In the genomic region with DNA sequence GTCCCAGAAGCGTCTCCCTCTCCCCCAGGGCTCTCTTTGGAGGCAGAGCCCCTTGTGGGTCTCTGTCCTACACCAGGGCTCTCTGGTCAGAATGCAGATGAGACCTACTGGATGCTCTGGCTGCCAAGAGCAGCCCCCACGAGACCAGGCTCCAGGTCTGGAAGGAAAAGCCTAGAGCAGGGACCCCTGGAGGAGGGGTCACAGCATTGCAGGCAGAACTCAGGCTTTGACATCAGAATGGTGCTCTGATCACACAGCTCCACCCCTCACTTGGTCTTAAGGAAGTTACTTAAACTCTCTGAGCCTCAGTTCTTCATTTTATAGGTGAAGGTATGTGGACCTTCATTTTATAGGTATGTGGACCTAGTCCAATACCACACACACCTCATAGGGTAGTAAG, we compare ENCODE assay signal across 8 cellular contexts.
DNase-seq lines count a peak whose midpoint lies in the region; ATAC-seq, FAIRE-seq and TF ChIP-seq lines count a peak whose summit lies in the region.

No MANE protein-coding gene starts in this region.

- H3K36me3 ChIP-seq in endothelial cell of umbilical vein (ENCODE audit: control insufficient read depth in 2 of 2, extremely low read depth in 1 of 2, insufficient read depth in 2 of 2, low read length in 2 of 2), result no peaks in the 10 kb centered on the region
- H3K36me3 ChIP-seq in gastrocnemius medialis, result no peaks in the 10 kb centered on the region

- intact Hi-C loops in endothelial cell of umbilical vein (cut with micrococcal nuclease) (no loop called here), gastrocnemius medialis (cut with DNase I; ENCODE audit: low total_unique reads) (no loop called here)

- H3K4me3 ChIP-seq in endothelial cell of umbilical vein (replicated peaks in 1 of 3; ENCODE audit: insufficient read depth in 1 of 3, low read depth in 1 of 3, low read length in 3 of 3), result no peak overlapping the region
- H3K4me3 ChIP-seq in gastrocnemius medialis, result no peak overlapping the region

- no peak overlapping the region for H3K4me2 ChIP-seq in endothelial cell of umbilical vein (ENCODE audit: insufficient read depth, low read length)

- no peak for ATAC-seq in gastrocnemius medialis

- DNase-seq in NCI-H2227 (lab: John Stamatoyannopoulos, UW; ENCODE audit: unreplicated experiment), result peak; percentile 35
- no peak for DNase-seq in NCI-H2227 treated with DMSO at 0.1 percent for 48 hours (lab: John Stamatoyannopoulos, UW)
- DNase-seq in NCI-H69 (lab: John Stamatoyannopoulos, UW), result peak; percentile 72
- DNase-seq in endothelial cell of umbilical vein (ENCODE audit: low read depth, low spot score), result no peak
- no peak for DNase-seq in gastrocnemius medialis
- DNase-seq in epidermal melanocyte (ENCODE audit: insufficient read length, low spot score), result no peak
- no peak for DNase-seq in stimulated activated CD4-positive, alpha-beta T cell treated with anti-CD3 and anti-CD28 coated beads, Interleukin-4, amount 100 ng/mL, for 1 hour
- no peak for DNase-seq in NCI-H2196 (lab: John Stamatoyannopoulos, UW; ENCODE audit: unreplicated experiment)

- TF ChIP-seq POLR2A in endothelial cell of umbilical vein (IDR thresholded peaks at IDR 0.05; ENCODE audit: low read depth, low read length), result no peak
- TF ChIP-seq POLR2A in gastrocnemius medialis (IDR thresholded peaks at IDR 0.05), result no peak

- H3K9me1 ChIP-seq in endothelial cell of umbilical vein (replicated peaks; ENCODE audit: control insufficient read depth, extremely low read depth, insufficient read depth, low read length), result no peaks in the 10 kb centered on the region

- no peak overlapping the region for H3K9ac ChIP-seq in endothelial cell of umbilical vein (replicated peaks; ENCODE audit: extremely low read depth, insufficient read depth, low read length)

- POLR2A ChIA-PET in endothelial cell of umbilical vein (lab: Charles Lee), result no interaction called here

- H3K4me1 ChIP-seq in endothelial cell of umbilical vein (ENCODE audit: control insufficient read depth, extremely low read depth, insufficient read depth, low read length), result peaks cover 3% of the 10 kb centered on the region
- peaks cover 85 to 88% of the 10 kb centered on the region in 2 donors for H3K4me1 ChIP-seq in gastrocnemius medialis

- in situ Hi-C loops in gastrocnemius medialis (cut with MboI; ENCODE audit: low sequenced_read_pairs in 4 of 4), result no loop called here

- dilution Hi-C loops in endothelial cell of umbilical vein (cut with MboI; ENCODE audit: extremely low pct_ligation_motif_present, low sequenced_read_pairs), result no loop called here

- H3K9me3 ChIP-seq in endothelial cell of umbilical vein (replicated peaks; ENCODE audit: control insufficient read depth, insufficient read depth, low read length) (no peaks in the 10 kb centered on the region), gastrocnemius medialis (no peaks in the 10 kb centered on the region)

- H3K27ac ChIP-seq in endothelial cell of umbilical vein (ENCODE audit: insufficient read depth, low read depth, low read length), result no peak overlapping the region
- H3K27ac ChIP-seq in gastrocnemius medialis, result peak overlapping the region; percentile 85 to 98 (median 94)

- TF ChIP-seq CTCF in endothelial cell of umbilical vein (IDR thresholded peaks at IDR 0.05; ENCODE audit: extremely low read depth in 1 of 2, insufficient read depth in 1 of 2, low read depth in 1 of 2, low read length in 2 of 2) (peak; percentile 30 to 46), gastrocnemius medialis (IDR thresholded peaks at IDR 0.05 in 4 of 5, conservative IDR thresholded peaks at IDR 0.05 in 1 of 5) (no peak)

- H2AFZ ChIP-seq in endothelial cell of umbilical vein (ENCODE audit: low read depth, low read length), result no peak overlapping the region

- no peaks in the 10 kb centered on the region for H4K20me1 ChIP-seq in endothelial cell of umbilical vein (replicated peaks; ENCODE audit: control insufficient read depth, extremely low read depth, insufficient read depth, low read length)

- no peak for FAIRE-seq in endothelial cell of umbilical vein (lab: Jason Lieb, UNC)

- H3K27me3 ChIP-seq in endothelial cell of umbilical vein (ENCODE audit: control insufficient read depth in 2 of 2, insufficient read depth in 2 of 2, low read length in 2 of 2), result no peaks in the 10 kb centered on the region
- H3K27me3 ChIP-seq in gastrocnemius medialis, result no peaks in the 10 kb centered on the region

- H3K79me2 ChIP-seq in endothelial cell of umbilical vein (ENCODE audit: control insufficient read depth, insufficient read depth, low read length), result no peaks in the 10 kb centered on the region

- BruUV-seq in endothelial cell of umbilical vein (replicated peaks; lab: Mats Ljungman, UMichigan), result no TSS peak

- CTCF ChIA-PET in endothelial cell of umbilical vein (lab: Charles Lee), result interaction anchor here (0.5 to 1.4 kb wide), 5 partner anchors 21 to 98 kb away, joined by 3 to 4 read pairs (median 3); partner anchors contain the start of gene PITPNM2

TF ChIP-seq in endothelial cell of umbilical vein, 7 proteins besides CTCF, POLR2A, EP300 and RAD21:
- TF ChIP-seq FOS (IDR thresholded peaks at IDR 0.05; ENCODE audit: borderline replicate concordance, insufficient read depth, low read length) (no peak), MAX (IDR thresholded peaks at IDR 0.05; ENCODE audit: insufficient read depth, insufficient read length) (no peak), JUN (IDR thresholded peaks at IDR 0.05; ENCODE audit: borderline replicate concordance, insufficient read depth, insufficient read length, low read depth) (no peak), EZH2 (IDR thresholded peaks at IDR 0.05; ENCODE audit: borderline replicate concordance, low read depth, low read length, severe bottlenecking) (no peak), MYC (IDR thresholded peaks at IDR 0.05; ENCODE audit: low read depth, low read length) (no peak), GATA2 (IDR thresholded peaks at IDR 0.05; ENCODE audit: insufficient read depth, insufficient read length, low read depth, low read length) (no peak), POLR2AphosphoS5 (IDR thresholded peaks at IDR 0.05; ENCODE audit: insufficient read depth, low read depth, low read length) (no peak)

Comparison
In these comparisons a context has a peak if more than half of its experiments do, and no peak if none do; other contexts are left out.
1. DNase-seq: peak in NCI-H2227 (single experiment) and NCI-H69 (single experiment); none in NCI-H2227 treated with DMSO at 0.1 percent for 48 hours (single experiment), endothelial cell of umbilical vein (single experiment), gastrocnemius medialis (0 of 2), epidermal melanocyte (single experiment), stimulated activated CD4-positive, alpha-beta T cell treated with anti-CD3 and anti-CD28 coated beads, Interleukin-4, amount 100 ng/mL, for 1 hour (single experiment) and NCI-H2196 (single experiment).
2. CTCF ChIP-seq: peak in endothelial cell of umbilical vein (2 of 2); none in gastrocnemius medialis (0 of 5).